Comparison of ENCODE assay signal across 19 cellular contexts in the genomic region with DNA sequence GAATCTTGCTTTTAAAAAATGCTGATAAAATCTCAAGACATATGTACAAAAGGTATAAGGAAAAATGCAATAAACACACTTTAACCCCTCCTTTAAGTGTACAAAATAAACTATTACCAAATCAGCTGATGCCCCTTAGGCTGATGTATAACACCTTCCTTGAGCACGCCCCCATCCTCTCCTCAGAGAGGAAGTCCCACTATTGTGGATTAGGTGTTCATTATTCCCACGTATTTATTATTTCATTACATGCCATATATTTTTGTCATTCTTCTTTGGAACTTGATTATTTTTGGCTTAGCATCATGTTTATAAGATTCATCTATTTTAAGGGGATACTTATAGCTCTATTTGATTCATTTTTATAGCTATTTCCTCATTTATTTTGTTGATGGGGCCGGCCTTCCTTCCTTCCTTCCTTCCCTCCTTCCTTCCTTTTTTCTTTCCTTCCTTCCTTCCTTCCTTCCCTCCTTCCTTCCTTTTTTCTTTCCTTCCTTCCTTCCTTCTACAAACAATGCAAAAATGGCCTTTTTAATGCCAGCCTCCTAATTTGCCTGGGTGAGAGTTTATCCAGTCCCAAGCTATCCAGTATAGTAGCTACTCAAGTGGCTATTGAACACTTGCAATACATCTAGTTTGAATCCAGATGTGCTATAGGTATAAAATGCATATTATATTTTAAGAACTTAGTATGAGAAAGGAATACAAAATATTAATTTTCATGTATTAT. TPM values are rescaled to one million over a fixed set of nuclear protein-coding genes. Genes with fewer than 3 reads are reported as not detected.
DNase-seq lines count a peak whose midpoint lies in the region; TF ChIP-seq lines count a peak whose summit lies in the region.
"Had no signal": no experiment of that assay in that cellular context is flagged by ENCODE, and none has a peak within 500 bp of the region (broad histone marks: within the 10 kb centered on the region; RNA-seq: fewer than 3 reads in every experiment).

No MANE protein-coding gene starts in this region.

- intact Hi-C loops in A673 (cut with micrococcal nuclease; ENCODE audit: unreplicated experiment) (loop anchor here (1.0 to 5.0 kb wide), 4 partner anchors 136 to 256 kb away; no protein-coding TSS in a partner anchor), PC-9 (cut with micrococcal nuclease; ENCODE audit: unreplicated experiment) (no loop called here), stomach (cut with DNase I; ENCODE audit: low total_unique reads) (no loop called here)

- WGBS in GM23248 (ENCODE audit: low coverage in 1 of 2, low lambda C conversion rate in 2 of 2, missing lambda C conversion rate in 2 of 2), 2 experiments, result 86 to 89% methylated on average over 3 of the region's 3 CpGs
- WGBS in stomach, 5 donors, result 80 to 83% (median 81%) methylated on average over 3 of the region's 3 CpGs

- H4K20me1 ChIP-seq in GM23248 (ENCODE audit: insufficient read depth), result no peaks in the 10 kb centered on the region
- H4K20me1 ChIP-seq in PC-9 (ENCODE audit: insufficient read depth), result no peaks in the 10 kb centered on the region

- no peak for TF ChIP-seq EP300 in stomach (IDR thresholded peaks at IDR 0.05)

- H3K9me3 ChIP-seq in A673 (ENCODE audit: low read depth, low read length, poor library complexity, severe bottlenecking) (no peaks in the 10 kb centered on the region), GM23248 (ENCODE audit: low read depth) (no peaks in the 10 kb centered on the region), PC-9 (ENCODE audit: insufficient read depth, low read depth) (0 out of 2 replicates have a peak, but pooled peaks cover 6% of the 10 kb centered on the region), neutrophil (no peaks in the 10 kb centered on the region), stomach (no peaks in the 10 kb centered on the region)
- H3K9me3 ChIP-seq: A549 had no signal

- H3K36me3 ChIP-seq in A673 (ENCODE audit: insufficient read depth, low read length, poor library complexity, severe bottlenecking), result no peaks in the 10 kb centered on the region
- H3K36me3 ChIP-seq in GM23248 (ENCODE audit: low read depth), result no peaks in the 10 kb centered on the region
- H3K36me3 ChIP-seq in PC-9 (ENCODE audit: low read depth), result no peaks in the 10 kb centered on the region
- H3K36me3 ChIP-seq in neutrophil, result no peaks in the 10 kb centered on the region
- no peaks in the 10 kb centered on the region for H3K36me3 ChIP-seq in stomach

- H3K27ac ChIP-seq in A673 (ENCODE audit: low read depth, low read length, poor library complexity, severe bottlenecking), result peak overlapping the region; percentile 75
- no peak overlapping the region for H3K27ac ChIP-seq in GM23248
- no peak overlapping the region for H3K27ac ChIP-seq in PC-9
- peak overlapping the region; percentile 63 for H3K27ac ChIP-seq in neutrophil
- H3K27ac ChIP-seq in stomach, result no peak overlapping the region
- H3K27ac ChIP-seq: A549 had no signal

- H3K9me2 ChIP-seq in GM23248 (ENCODE audit: insufficient read depth) (no peaks in the 10 kb centered on the region), PC-9 (ENCODE audit: insufficient read depth) (no peaks in the 10 kb centered on the region)

- H3K79me2 ChIP-seq in GM23248 (ENCODE audit: insufficient read depth) (no peaks in the 10 kb centered on the region), PC-9 (ENCODE audit: low read depth) (no peaks in the 10 kb centered on the region)

- H3K9ac ChIP-seq in GM23248, result no peak overlapping the region

- H3K27me3 ChIP-seq in A673 (replicated peaks; ENCODE audit: insufficient read depth, low read depth, low read length, poor library complexity) (no peaks in the 10 kb centered on the region), GM23248 (replicated peaks; ENCODE audit: insufficient read depth) (no peaks in the 10 kb centered on the region), PC-9 (ENCODE audit: insufficient read depth, low read depth) (no peaks in the 10 kb centered on the region), neutrophil (no peaks in the 10 kb centered on the region), stomach (no peaks in the 10 kb centered on the region)

- H3K4me3 ChIP-seq in A673 (ENCODE audit: low read depth, low read length, poor library complexity, severe bottlenecking) (no peak overlapping the region), GM23248 (no peak overlapping the region), PC-9 (no peak overlapping the region), neutrophil (ENCODE audit: low read depth in 1 of 2, low read length in 1 of 2) (no peak overlapping the region), stomach (no peak overlapping the region)
- H3K4me3 ChIP-seq: A549, GM23338 had no signal

- DNase-seq in A673 (ENCODE audit: low spot score) (peak; percentile 81), GM23248 (no peak), PC-9 (no peak), retina (no peak), T-helper 1 cell (no peak), stomach (no peak)
- DNase-seq: 8988T; C1 segment of cervical spinal cord; Calu3; CD4-positive, alpha-beta memory T cell; COR-L47; DMS153; DND-41; H9 had no signal

- CTCF ChIA-PET in A673 (lab: Charles Lee), result interaction anchor here (1.1 to 1.5 kb wide), 2 partner anchors 150 to 213 kb away, joined by 3 to 4 read pairs; no protein-coding TSS in a partner anchor
- CTCF ChIA-PET in PC-9 (lab: Charles Lee), result no interaction called here

- H2AFZ ChIP-seq in GM23248 (no peak overlapping the region), PC-9 (0 out of 2 replicates have a peak overlapping the region, but pooled peaks have one; percentile 18)
- H2AFZ ChIP-seq: GM23338 had no signal

- BruUV-seq in A673 (replicated peaks; lab: Mats Ljungman, UMichigan), result no TSS peak
- BruUV-seq in PC-9 (replicated peaks; lab: Mats Ljungman, UMichigan), result no TSS peak

- peaks cover 11% of the 10 kb centered on the region; the same call in 1 of the 2 replicates for H3F3A ChIP-seq in GM23248 (ENCODE audit: insufficient read depth)
- no peaks in the 10 kb centered on the region for H3F3A ChIP-seq in PC-9 (ENCODE audit: insufficient read depth, low read depth)

- H3K4me1 ChIP-seq in A673 (ENCODE audit: insufficient read depth, low read length, poor library complexity, severe bottlenecking) (peaks cover 34% of the 10 kb centered on the region), GM23248 (ENCODE audit: insufficient read depth) (peaks cover 25% of the 10 kb centered on the region), PC-9 (replicated peaks; ENCODE audit: insufficient read depth) (0 out of 2 replicates have a peak, but pooled peaks cover 4% of the 10 kb centered on the region), neutrophil (ENCODE audit: control insufficient read depth in 1 of 2, insufficient read depth in 1 of 2, low read depth in 1 of 2, low read length in 1 of 2) (peaks cover 12 to 19% of the 10 kb centered on the region in 2 experiments), stomach (no peaks in the 10 kb centered on the region)
- H3K4me1 ChIP-seq: A549 had no signal

- POLR2A ChIA-PET in A673 (lab: Charles Lee; ENCODE audit: low non-redundant PET), result interaction anchor here (0.8 kb wide), 1 partner anchor 213 kb away, joined by 24 read pairs; no protein-coding TSS in a partner anchor
- POLR2A ChIA-PET in PC-9 (lab: Charles Lee; ENCODE audit: unreplicated experiment), result no interaction called here

- in situ Hi-C loops in GM23248 (cut with MboI), result loop anchor here (25.0 kb wide), 2 partner anchors 146 to 246 kb away; no protein-coding TSS in a partner anchor

- TF ChIP-seq CTCF in A673 (conservative IDR thresholded peaks at IDR 0.05; ENCODE audit: low read depth, low read length) (no peak), PC-9 (conservative IDR thresholded peaks at IDR 0.05) (no peak), neutrophil (IDR thresholded peaks at IDR 0.05) (no peak), stomach (IDR thresholded peaks at IDR 0.05) (no peak)

- H3K4me2 ChIP-seq in GM23248 (ENCODE audit: unreplicated experiment), result peak overlapping the region; percentile 51
- H3K4me2 ChIP-seq in PC-9, result no peak overlapping the region
- H3K4me2 ChIP-seq: A549, GM23338 had no signal

- no peak for TF ChIP-seq POLR2A in stomach (IDR thresholded peaks at IDR 0.05)

RNA-seq across cellular contexts. Expression of a gene that starts 4.0 kb away (rescaled TPM):
- 0.49 and 0.50 TPM in 2 replicates for total RNA-seq in A673 (2021)
- not detected in 2 replicates for total RNA-seq in GM23248 (2014; rRNA removed; shearing (Covaris generic))
- not detected in 2 replicates for polyA plus RNA-seq in GM23248 (2016; fragmentation: Nextera tagmentation; extraction: Ambion mirVana)
- total RNA-seq in PC-9 (2021), result not detected in 2 replicates
- under 1 TPM in 1 of 5 donors, not detected in 4; 0.55 TPM for total RNA-seq in stomach
- 10 to 100 TPM in 1 of 3 donors, not detected in 2; 51.6 TPM for polyA plus RNA-seq in stomach
- total RNA-seq: Calu3; CD4-positive, alpha-beta memory T cell; GM23338; H4; H9 had no signal
- polyA plus RNA-seq: A549; BJ; CD4-positive, alpha-beta memory T cell; GM23338 had no signal

RNA-seq across cellular contexts. Expression of a gene that starts 49.0 kb away (rescaled TPM):
- total RNA-seq in A673 (2021), result not detected in 2 replicates
- not detected in 2 replicates for total RNA-seq in GM23248 (2014; rRNA removed; shearing (Covaris generic))
- polyA plus RNA-seq in GM23248 (2016; fragmentation: Nextera tagmentation; extraction: Ambion mirVana), result not detected in 2 replicates
- not detected in 2 replicates for total RNA-seq in PC-9 (2021)
- not detected for total RNA-seq in stomach
- not detected for polyA plus RNA-seq in stomach
- total RNA-seq: Calu3; CD4-positive, alpha-beta memory T cell; GM23338; H4; H9 had no signal
- polyA plus RNA-seq: A549; BJ; CD4-positive, alpha-beta memory T cell; GM23338 had no signal

RNA-seq across cellular contexts. Expression of a gene that starts 52.9 kb away (rescaled TPM):
- total RNA-seq in A673 (2021) (not detected in 2 replicates), PC-9 (2021) (not detected in 2 replicates), stomach (not detected)
- not detected in 2 replicates for total RNA-seq in GM23248 (2014; rRNA removed; shearing (Covaris generic))
- polyA plus RNA-seq in GM23248 (2016; fragmentation: Nextera tagmentation; extraction: Ambion mirVana) (not detected in 2 replicates), stomach (1 to 10 TPM in 1 of 3 donors, under 1 TPM in 2; 0.46 to 3.8 (median 0.68) TPM)
- total RNA-seq: Calu3; CD4-positive, alpha-beta memory T cell; H4 had no signal
- polyA plus RNA-seq: CD4-positive, alpha-beta memory T cell had no signal

Comparison
In these comparisons a context has a peak if more than half of its experiments do, and no peak if none do; other contexts are left out.
1. H3K27ac ChIP-seq: peak in A673 (single experiment) and neutrophil (single experiment); none in GM23248 (single experiment), PC-9 (single experiment) and stomach (0 of 5).